ENCODE assay signal across 1 cellular context in genomic region chr4:3497095-3497494, GRCh38.
TF ChIP-seq lines count a peak whose summit lies in the region.

No MANE protein-coding gene starts in this region.

TF ChIP-seq in H1, 55 proteins besides CTCF, POLR2A, EP300 and RAD21:
- TF ChIP-seq NANOG (IDR thresholded peaks at IDR 0.05; ENCODE audit: insufficient read depth, low read depth, low read length, poor library complexity, severe bottlenecking) (no peak), POLR2AphosphoS5 (IDR thresholded peaks at IDR 0.05; ENCODE audit: low read depth, low read length) (no peak)
